Comparison of ENCODE assay signal across 10 cellular contexts in the genomic region with DNA sequence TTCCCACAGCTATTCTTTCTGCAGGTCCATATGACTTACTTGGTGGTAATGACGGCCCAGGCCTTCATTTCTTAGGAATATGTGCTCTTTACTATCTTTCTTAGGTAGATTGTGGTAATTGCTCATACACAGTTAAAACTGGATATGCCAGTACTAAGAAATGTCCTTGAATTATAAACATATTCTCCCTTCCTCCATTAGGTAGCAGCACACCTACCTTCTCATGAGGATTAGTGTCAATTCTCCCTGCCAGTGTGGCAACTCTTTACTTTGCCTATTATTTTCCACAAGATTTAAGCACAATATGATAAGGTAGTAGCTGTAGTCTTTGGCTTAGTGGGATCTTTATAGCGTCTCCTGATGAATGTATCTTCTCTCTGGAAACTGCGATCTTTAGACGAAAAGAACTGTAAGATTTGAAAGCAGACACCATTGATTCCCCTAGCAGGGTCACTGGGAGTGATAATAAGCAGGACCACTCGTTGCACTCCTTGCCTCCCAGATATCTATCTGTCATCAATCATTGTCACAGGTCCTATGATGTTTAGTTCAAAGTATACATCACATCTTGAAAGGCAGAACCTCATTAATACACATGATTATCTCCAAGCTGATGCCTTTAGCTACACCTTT.
A peak's percentile ranks its signal among the peaks of the same experiment; 100 is the strongest.
DNase-seq lines count a peak whose midpoint lies in the region; ATAC-seq and TF ChIP-seq lines count a peak whose summit lies in the region.
"Had no signal": no experiment of that assay in that cellular context is flagged by ENCODE, and none has a peak within 500 bp of the region (broad histone marks: within the 10 kb centered on the region; RNA-seq: fewer than 3 reads in every experiment).

No MANE protein-coding gene starts in this region.

- no peak overlapping the region for H3K4me2 ChIP-seq in GM23248 (ENCODE audit: unreplicated experiment)

- DNase-seq in GM23248 (peak; percentile 30), LHCN-M2 (ENCODE audit: low read depth) (peak; percentile 31), endodermal cell (no peak), transverse colon (no peak), coronary artery (ENCODE audit: low spot score) (no peak)
- no peak for DNase-seq in activated T-cell treated with anti-CD3 and anti-CD28 coated beads, Interleukin-2, amount 50 U/mL, for 72 hours
- no peak for DNase-seq in activated CD8-positive, alpha-beta memory T cell treated with anti-CD3 and anti-CD28 coated beads, Interleukin-2, amount 10 ng/mL, durations not matched to agents 7 days and 5 days
- DNase-seq: activated B cell treated with CpG ODN at 0.5 μM for 24 hours, right lobe of liver had no signal

- H3K9me3 Mint-ChIP-seq in endodermal cell = no peaks in the 10 kb centered on the region
- peaks cover 0 to 7% of the 10 kb centered on the region in 2 donors for H3K9me3 Mint-ChIP-seq in activated T-cell treated with anti-CD3 and anti-CD28 coated beads, Interleukin-2, amount 50 U/mL, for 72 hours
- H3K9me3 Mint-ChIP-seq in activated CD8-positive, alpha-beta memory T cell treated with anti-CD3 and anti-CD28 coated beads, Interleukin-2, amount 10 ng/mL, durations not matched to agents 7 days and 5 days (ENCODE audit: low read depth) = no peaks in the 10 kb centered on the region
- H3K9me3 Mint-ChIP-seq: activated B cell treated with CpG ODN at 0.5 μM for 24 hours had no signal

- H3K27me3 ChIP-seq in GM23248 (replicated peaks; ENCODE audit: insufficient read depth) = no peaks in the 10 kb centered on the region
- H3K27me3 ChIP-seq in endodermal cell (ENCODE audit: control insufficient read depth, insufficient read depth, low read length, poor library complexity, severe bottlenecking) = no peaks in the 10 kb centered on the region
- H3K27me3 ChIP-seq in transverse colon = no peaks in the 10 kb centered on the region
- H3K27me3 ChIP-seq: right lobe of liver had no signal

- WGBS in GM23248 (ENCODE audit: low coverage in 1 of 2, low lambda C conversion rate in 2 of 2, missing lambda C conversion rate in 2 of 2), 2 experiments = 16% methylated on average over 5 of the region's 5 CpGs
- 91 to 100% methylated on average over 4 to 5 of the region's 5 CpGs for WGBS in endodermal cell (ENCODE audit: insufficient coverage in 1 of 2, insufficient read length in 1 of 2), 2 experiments
- 52 to 66% methylated on average over 3 to 5 of the region's 5 CpGs for WGBS in transverse colon (ENCODE audit: low coverage in 1 of 2), 2 donors

- H3K27me3 Mint-ChIP-seq in endodermal cell (ENCODE audit: insufficient read depth) = no peaks in the 10 kb centered on the region
- H3K27me3 Mint-ChIP-seq in activated T-cell treated with anti-CD3 and anti-CD28 coated beads, Interleukin-2, amount 50 U/mL, for 72 hours (ENCODE audit: low read depth) = no peaks in the 10 kb centered on the region
- no peaks in the 10 kb centered on the region for H3K27me3 Mint-ChIP-seq in activated CD8-positive, alpha-beta memory T cell treated with anti-CD3 and anti-CD28 coated beads, Interleukin-2, amount 10 ng/mL, durations not matched to agents 7 days and 5 days
- H3K27me3 Mint-ChIP-seq: activated B cell treated with CpG ODN at 0.5 μM for 24 hours had no signal

- CTCF ChIA-PET in activated CD8-positive, alpha-beta memory T cell treated with anti-CD3 and anti-CD28 coated beads, Interleukin-2, amount 10 ng/mL, durations not matched to agents 7 days and 5 days (lab: Charles Lee) = no interaction called here

- peak; percentile 69 for TF ChIP-seq CTCF in endodermal cell (conservative IDR thresholded peaks at IDR 0.05)
- TF ChIP-seq CTCF in transverse colon (IDR thresholded peaks at IDR 0.05) = peak in 3 of 5 experiments; percentile 18 to 37 (median 24)
- TF ChIP-seq CTCF in coronary artery (IDR thresholded peaks at IDR 0.05) = no peak

- H3K36me3 ChIP-seq in GM23248 (ENCODE audit: low read depth) (no peaks in the 10 kb centered on the region), endodermal cell (ENCODE audit: control insufficient read depth, insufficient read depth, low read length) (no peaks in the 10 kb centered on the region), transverse colon (no peaks in the 10 kb centered on the region)
- H3K36me3 ChIP-seq: right lobe of liver had no signal

- no peak overlapping the region for H3K4me3 ChIP-seq in GM23248
- no peak overlapping the region for H3K4me3 ChIP-seq in endodermal cell (ENCODE audit: low read length)
- H3K4me3 ChIP-seq in transverse colon = no peak overlapping the region
- no peak overlapping the region for H3K4me3 ChIP-seq in coronary artery
- H3K4me3 ChIP-seq: right lobe of liver had no signal

- H3K27ac Mint-ChIP-seq in endodermal cell = no peak overlapping the region
- no peak overlapping the region for H3K27ac Mint-ChIP-seq in activated T-cell treated with anti-CD3 and anti-CD28 coated beads, Interleukin-2, amount 50 U/mL, for 72 hours
- H3K27ac Mint-ChIP-seq in activated CD8-positive, alpha-beta memory T cell treated with anti-CD3 and anti-CD28 coated beads, Interleukin-2, amount 10 ng/mL, durations not matched to agents 7 days and 5 days = no peak overlapping the region
- H3K27ac Mint-ChIP-seq: activated B cell treated with CpG ODN at 0.5 μM for 24 hours had no signal

- peak; percentile 90 for ATAC-seq in GM18502 (IDR thresholded peaks at IDR 0.05; ENCODE audit: poor library complexity, unreplicated experiment)
- ATAC-seq in activated T-cell treated with anti-CD3 and anti-CD28 coated beads, Interleukin-2, amount 50 U/mL, for 72 hours (replicated peaks in 1 of 2) = no peak
- no peak for ATAC-seq in activated CD8-positive, alpha-beta memory T cell treated with anti-CD3 and anti-CD28 coated beads, Interleukin-2, amount 10 ng/mL, durations not matched to agents 7 days and 5 days

- H3F3A ChIP-seq in GM23248 (ENCODE audit: insufficient read depth) = no peaks in the 10 kb centered on the region

- H3K4me3 Mint-ChIP-seq in endodermal cell = no peak overlapping the region
- H3K4me3 Mint-ChIP-seq in activated T-cell treated with anti-CD3 and anti-CD28 coated beads, Interleukin-2, amount 50 U/mL, for 72 hours = no peak overlapping the region
- no peak overlapping the region for H3K4me3 Mint-ChIP-seq in activated CD8-positive, alpha-beta memory T cell treated with anti-CD3 and anti-CD28 coated beads, Interleukin-2, amount 10 ng/mL, durations not matched to agents 7 days and 5 days
- H3K4me3 Mint-ChIP-seq: activated B cell treated with CpG ODN at 0.5 μM for 24 hours had no signal

- intact Hi-C loops in transverse colon (cut with DNase I; ENCODE audit: low total_unique reads) = no loop called here

- no peaks in the 10 kb centered on the region for H3K36me3 Mint-ChIP-seq in endodermal cell (ENCODE audit: low read depth)
- no peaks in the 10 kb centered on the region for H3K36me3 Mint-ChIP-seq in activated T-cell treated with anti-CD3 and anti-CD28 coated beads, Interleukin-2, amount 50 U/mL, for 72 hours (ENCODE audit: insufficient read depth in 2 of 2)
- H3K36me3 Mint-ChIP-seq in activated CD8-positive, alpha-beta memory T cell treated with anti-CD3 and anti-CD28 coated beads, Interleukin-2, amount 10 ng/mL, durations not matched to agents 7 days and 5 days = no peaks in the 10 kb centered on the region

- H3K4me1 Mint-ChIP-seq in endodermal cell = peaks cover 23% of the 10 kb centered on the region
- no peaks in the 10 kb centered on the region for H3K4me1 Mint-ChIP-seq in activated T-cell treated with anti-CD3 and anti-CD28 coated beads, Interleukin-2, amount 50 U/mL, for 72 hours (ENCODE audit: low read depth)
- H3K4me1 Mint-ChIP-seq in activated CD8-positive, alpha-beta memory T cell treated with anti-CD3 and anti-CD28 coated beads, Interleukin-2, amount 10 ng/mL, durations not matched to agents 7 days and 5 days = no peaks in the 10 kb centered on the region
- H3K4me1 Mint-ChIP-seq: activated B cell treated with CpG ODN at 0.5 μM for 24 hours had no signal

- H3K27ac ChIP-seq in GM23248 (no peak overlapping the region), endodermal cell (ENCODE audit: low read depth, low read length) (no peak overlapping the region), transverse colon (no peak overlapping the region), coronary artery (no peak overlapping the region)
- H3K27ac ChIP-seq: right lobe of liver had no signal

- no peak overlapping the region for H2AFZ ChIP-seq in GM23248

- no peak for TF ChIP-seq EP300 in transverse colon (IDR thresholded peaks at IDR 0.05; ENCODE audit: low read depth)

- H4K20me1 ChIP-seq in GM23248 (ENCODE audit: insufficient read depth) = no peaks in the 10 kb centered on the region

- H3K9me2 ChIP-seq in GM23248 (ENCODE audit: insufficient read depth) = no peaks in the 10 kb centered on the region

- H3K4me1 ChIP-seq in GM23248 (ENCODE audit: insufficient read depth) = no peaks in the 10 kb centered on the region
- no peaks in the 10 kb centered on the region for H3K4me1 ChIP-seq in endodermal cell (ENCODE audit: control insufficient read depth, insufficient read depth, low read length)
- H3K4me1 ChIP-seq in transverse colon = no peaks in the 10 kb centered on the region
- H3K4me1 ChIP-seq: right lobe of liver had no signal

- H3K9ac ChIP-seq in GM23248 (no peak overlapping the region), endodermal cell (ENCODE audit: extremely low read depth, low read length, poor library complexity, severe bottlenecking) (no peak overlapping the region)

- in situ Hi-C loops in GM23248 (cut with MboI) (no loop called here), transverse colon (cut with MboI; ENCODE audit: low pct_ligation_motif_present in 1 of 4, low pct_unique_long_range_greater_than_20kb in 1 of 4, low sequenced_read_pairs in 3 of 4) (no loop called here)

- no peaks in the 10 kb centered on the region for H3K9me3 ChIP-seq in GM23248 (ENCODE audit: low read depth)
- no peaks in the 10 kb centered on the region for H3K9me3 ChIP-seq in endodermal cell (ENCODE audit: control insufficient read depth, low read length)
- H3K9me3 ChIP-seq in transverse colon = no peaks in the 10 kb centered on the region
- H3K9me3 ChIP-seq: right lobe of liver had no signal

- H3K79me2 ChIP-seq in GM23248 (ENCODE audit: insufficient read depth) = no peaks in the 10 kb centered on the region

- TF ChIP-seq POLR2A in transverse colon (IDR thresholded peaks at IDR 0.05) = no peak

Comparison
In these comparisons a context has a peak if more than half of its experiments do, and no peak if none do; other contexts are left out.
1. DNase-seq: peak in GM23248 (single experiment) and LHCN-M2 (single experiment); none in endodermal cell (single experiment), transverse colon (single experiment), coronary artery (single experiment), activated T-cell treated with anti-CD3 and anti-CD28 coated beads, Interleukin-2, amount 50 U/mL, for 72 hours (0 of 2) and activated CD8-positive, alpha-beta memory T cell treated with anti-CD3 and anti-CD28 coated beads, Interleukin-2, amount 10 ng/mL, durations not matched to agents 7 days and 5 days (single experiment).